In genomic region chr12:26278666-26279065, GRCh38 we compare ENCODE assay signal across 26 cellular contexts.
"Had no signal": no experiment of that assay in that cellular context is flagged by ENCODE, and none has a peak within 500 bp of the region (broad histone marks: within the 10 kb centered on the region; RNA-seq: fewer than 3 reads in every experiment).

No MANE protein-coding gene starts in this region.

- H3K9me3 Mint-ChIP-seq: activated naive CD4-positive, alpha-beta T cell treated with anti-CD3 and anti-CD28 coated beads, Interleukin-2, amount 50 U/mL, for 24 hours; activated naive CD8-positive, alpha-beta T cell treated with anti-CD3 and anti-CD28 coated beads, Interleukin-2, amount 50 U/mL, for 24 hours; activated T-helper 2 cell treated with anti-CD3 and anti-CD28 coated beads, Interferon-gamma antibody, Interleukin-2, Interleukin-4, amounts not matched to agents 10 μg/mL and 5 μg/mL and 100 μg/mL, durations not matched to agents 14 hours and 24 hours and 36 hours; central memory CD8-positive, alpha-beta T cell; naive thymus-derived CD8-positive, alpha-beta T cell; neural crest cell; stimulated activated naive B cell treated with anti-CD40 and anti-IgM and Interleukin-4, amounts not matched to agents 10 μg/mL and 1 μg/mL and 100 μg/mL, for 72 hours; T-helper 2 cell treated with Interferon-gamma antibody and Interleukin-4, amounts not matched to agents 5 μg/mL and 100 μg/mL, for 36 hours had no signal

- H3K4me3 ChIP-seq: gastrocnemius medialis, hepatocyte, right atrium auricular region, suprapubic skin, tibial nerve had no signal

- DNase-seq: activated CD4-positive, alpha-beta T cell treated with anti-CD3 and anti-CD28 coated beads for 36 hours; activated CD4-positive, CD25-positive, alpha-beta regulatory T cell; activated CD8-positive, alpha-beta memory T cell treated with anti-CD3 and anti-CD28 coated beads, Interleukin-2, amount 10 ng/mL, durations not matched to agents 7 days and 5 days; activated CD8-positive, alpha-beta T cell treated with anti-CD3 and anti-CD28 coated beads, Interleukin-2, amount 10 ng/mL, durations not matched to agents 7 days and 5 days; activated naive CD8-positive, alpha-beta T cell treated with anti-CD3 and anti-CD28 coated beads, Interleukin-2, amount 50 U/mL, for 24 hours; activated T-cell treated with anti-CD3 and anti-CD28 coated beads, Interleukin-2, amount 50 U/mL, for 48 hours; amygdala; effector CD8-positive, alpha-beta T cell; gastrocnemius medialis; left cardiac atrium; midbrain; naive thymus-derived CD8-positive, alpha-beta T cell; nucleus accumbens; stimulated activated CD4-positive, alpha-beta T cell treated with anti-CD3 and anti-CD28 coated beads, Interleukin-15, amount 100 ng/mL, for 24 hours; stimulated activated CD4-positive, alpha-beta T cell treated with anti-CD3 and anti-CD28 coated beads, Interleukin-2, amount 100 ng/mL, for 24 hours had no signal

- H3K27ac ChIP-seq: gastrocnemius medialis, hepatocyte, parathyroid adenoma, right atrium auricular region, suprapubic skin, tibial nerve had no signal

- H3K9ac ChIP-seq: parathyroid adenoma had no signal

- H3K27me3 ChIP-seq: gastrocnemius medialis, hepatocyte, right atrium auricular region, suprapubic skin, tibial nerve had no signal

- H3K36me3 ChIP-seq: gastrocnemius medialis, right atrium auricular region, suprapubic skin, tibial nerve had no signal

- H3K27ac Mint-ChIP-seq: activated CD4-positive, alpha-beta T cell treated with anti-CD3 and anti-CD28 coated beads for 36 hours; activated CD8-positive, alpha-beta memory T cell treated with anti-CD3 and anti-CD28 coated beads, Interleukin-2, amount 10 ng/mL, durations not matched to agents 7 days and 5 days; activated CD8-positive, alpha-beta T cell treated with anti-CD3 and anti-CD28 coated beads, Interleukin-2, amount 10 ng/mL, durations not matched to agents 7 days and 5 days; activated naive CD4-positive, alpha-beta T cell treated with anti-CD3 and anti-CD28 coated beads, Interleukin-2, amount 50 U/mL, for 24 hours; activated naive CD8-positive, alpha-beta T cell treated with anti-CD3 and anti-CD28 coated beads, Interleukin-2, amount 50 U/mL, for 24 hours; activated T-helper 2 cell treated with anti-CD3 and anti-CD28 coated beads, Interferon-gamma antibody, Interleukin-2, Interleukin-4, amounts not matched to agents 10 μg/mL and 5 μg/mL and 100 μg/mL, durations not matched to agents 14 hours and 24 hours and 36 hours; naive thymus-derived CD8-positive, alpha-beta T cell; stimulated activated naive B cell treated with anti-CD40 and anti-IgM and Interleukin-4, amounts not matched to agents 10 μg/mL and 1 μg/mL and 100 μg/mL, for 72 hours; T-helper 2 cell treated with Interferon-gamma antibody and Interleukin-4, amounts not matched to agents 5 μg/mL and 100 μg/mL, for 36 hours had no signal

- H2AFZ ChIP-seq: hepatocyte, parathyroid adenoma had no signal

- H3K4me1 Mint-ChIP-seq: activated naive CD4-positive, alpha-beta T cell treated with anti-CD3 and anti-CD28 coated beads, Interleukin-2, amount 50 U/mL, for 24 hours; central memory CD8-positive, alpha-beta T cell had no signal

- H3K79me2 ChIP-seq: hepatocyte, parathyroid adenoma had no signal

- H3K36me3 Mint-ChIP-seq: activated CD8-positive, alpha-beta memory T cell treated with anti-CD3 and anti-CD28 coated beads, Interleukin-2, amount 10 ng/mL, durations not matched to agents 7 days and 5 days; activated naive CD4-positive, alpha-beta T cell treated with anti-CD3 and anti-CD28 coated beads, Interleukin-2, amount 50 U/mL, for 24 hours; naive thymus-derived CD8-positive, alpha-beta T cell; stimulated activated naive B cell treated with anti-CD40 and anti-IgM and Interleukin-4, amounts not matched to agents 10 μg/mL and 1 μg/mL and 100 μg/mL, for 72 hours had no signal

- ATAC-seq: activated CD4-positive, alpha-beta T cell treated with anti-CD3 and anti-CD28 coated beads for 36 hours; activated CD8-positive, alpha-beta memory T cell treated with anti-CD3 and anti-CD28 coated beads, Interleukin-2, amount 10 ng/mL, durations not matched to agents 7 days and 5 days; activated CD8-positive, alpha-beta T cell treated with anti-CD3 and anti-CD28 coated beads, Interleukin-2, amount 10 ng/mL, durations not matched to agents 7 days and 5 days; activated naive CD8-positive, alpha-beta T cell treated with anti-CD3 and anti-CD28 coated beads, Interleukin-2, amount 50 U/mL, for 24 hours; gastrocnemius medialis; left cardiac atrium; naive thymus-derived CD8-positive, alpha-beta T cell had no signal

- H3K4me2 ChIP-seq: hepatocyte had no signal

- H3K27me3 Mint-ChIP-seq: activated CD4-positive, alpha-beta T cell treated with anti-CD3 and anti-CD28 coated beads for 36 hours; activated CD8-positive, alpha-beta memory T cell treated with anti-CD3 and anti-CD28 coated beads, Interleukin-2, amount 10 ng/mL, durations not matched to agents 7 days and 5 days; central memory CD8-positive, alpha-beta T cell; naive thymus-derived CD8-positive, alpha-beta T cell had no signal

- H3K9me3 ChIP-seq: gastrocnemius medialis, right atrium auricular region, suprapubic skin, tibial nerve had no signal

- H3K4me3 Mint-ChIP-seq: activated CD4-positive, alpha-beta T cell treated with anti-CD3 and anti-CD28 coated beads for 36 hours; activated CD8-positive, alpha-beta memory T cell treated with anti-CD3 and anti-CD28 coated beads, Interleukin-2, amount 10 ng/mL, durations not matched to agents 7 days and 5 days; activated CD8-positive, alpha-beta T cell treated with anti-CD3 and anti-CD28 coated beads, Interleukin-2, amount 10 ng/mL, durations not matched to agents 7 days and 5 days; activated naive CD4-positive, alpha-beta T cell treated with anti-CD3 and anti-CD28 coated beads, Interleukin-2, amount 50 U/mL, for 24 hours; activated naive CD8-positive, alpha-beta T cell treated with anti-CD3 and anti-CD28 coated beads, Interleukin-2, amount 50 U/mL, for 24 hours; central memory CD8-positive, alpha-beta T cell; naive thymus-derived CD8-positive, alpha-beta T cell; neural crest cell; stimulated activated naive B cell treated with anti-CD40 and anti-IgM and Interleukin-4, amounts not matched to agents 10 μg/mL and 1 μg/mL and 100 μg/mL, for 72 hours; T-helper 2 cell treated with Interferon-gamma antibody and Interleukin-4, amounts not matched to agents 5 μg/mL and 100 μg/mL, for 36 hours had no signal
